7 cellular contexts compared by ENCODE assay signal in the genomic region with DNA sequence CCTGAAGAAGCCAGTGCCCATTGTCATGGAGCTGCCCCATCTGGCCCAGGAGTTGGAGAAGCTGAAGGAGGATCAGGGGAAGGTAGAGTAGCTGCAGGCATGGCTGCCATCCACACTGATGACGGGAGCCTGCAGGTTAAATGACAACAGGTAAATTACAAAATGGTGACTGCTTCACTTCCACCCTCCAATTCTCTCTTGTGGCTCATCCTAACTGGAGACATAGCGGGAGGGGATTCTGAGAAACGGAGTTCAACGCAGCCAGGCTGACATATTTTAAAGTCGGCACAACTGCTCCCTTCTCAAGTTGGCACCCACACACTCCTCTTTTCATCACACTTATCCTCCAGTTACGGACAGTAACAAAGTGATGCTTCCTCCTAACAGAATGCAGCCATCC.
"Had no signal": no experiment of that assay in that cellular context is flagged by ENCODE, and none has a peak within 500 bp of the region (broad histone marks: within the 10 kb centered on the region; RNA-seq: fewer than 3 reads in every experiment).

No MANE protein-coding gene starts in this region.

- H3K9me3 ChIP-seq: HAP-1 had no signal

- H3K36me3 Mint-ChIP-seq: IgD-negative memory B cell had no signal

- DNase-seq: H7 had no signal

- H3K27ac Mint-ChIP-seq: IgD-negative memory B cell had no signal

- H3K4me1 ChIP-seq: HAP-1 had no signal

- H3K9me3 Mint-ChIP-seq: GM23338, IgD-negative memory B cell had no signal

- ATAC-seq: GM23338, HCT116 had no signal

- H2AFZ ChIP-seq: GM23338 had no signal

- H3K4me1 Mint-ChIP-seq: GM23338 had no signal

- H3K4me3 Mint-ChIP-seq: GM23338, IgD-negative memory B cell had no signal

- H3K36me3 ChIP-seq: HAP-1 had no signal

- H3K27ac ChIP-seq: HL-60 had no signal

- H3K4me2 ChIP-seq: GM23338 had no signal

- H3K4me3 ChIP-seq: GM23338, HAP-1 had no signal

- FAIRE-seq: HepG2 had no signal
